Comparison of ENCODE assay signal across 8 cellular contexts in genomic region chr2:54723300-54724149, GRCh38. TPM values are rescaled to one million over a fixed set of nuclear protein-coding genes. Genes with fewer than 3 reads are reported as not detected.
A peak's percentile ranks its signal among the peaks of the same experiment; 100 is the strongest.
DNase-seq lines count a peak whose midpoint lies in the region; TF ChIP-seq lines count a peak whose summit lies in the region.

Gene EML6 (plus strand): TSS chr2:54723662. CDS start chr2:54725062, 1,400 bp downstream.

- TF ChIP-seq CTCF in foreskin fibroblast (IDR thresholded peaks at IDR 0.05; ENCODE audit: low read depth, low read length) (peak; percentile 12), neural crest cell (conservative IDR thresholded peaks at IDR 0.05) (peak; percentile 53)

- no peaks in the 10 kb centered on the region for H3K36me3 ChIP-seq in ES-I3 (ENCODE audit: insufficient read depth, low read length)
- H3K36me3 ChIP-seq in HAP-1 (replicated peaks): no peaks in the 10 kb centered on the region
- no peaks in the 10 kb centered on the region for H3K36me3 ChIP-seq in MG63
- no peaks in the 10 kb centered on the region for H3K36me3 ChIP-seq in stomach smooth muscle (ENCODE audit: control insufficient read depth in 2 of 2, insufficient read depth in 2 of 2, low read length in 2 of 2)

- in situ Hi-C loops in HAP-1 (cut with MboI; ENCODE audit: low sequenced_read_pairs): no loop called here

- H3K4me3 ChIP-seq in HAP-1 (peak within 1 kb of the TSS; percentile 87), MG63 (peak within 1 kb of the TSS; percentile 75), foreskin fibroblast (ENCODE audit: low read depth in 1 of 2, low read length in 2 of 2) (peak within 1 kb of the TSS; percentile 75 to 91), stomach smooth muscle (ENCODE audit: low read length in 2 of 2) (peak within 1 kb of the TSS; percentile 85 to 91)

- peak; percentile 98 to 99 for DNase-seq in HAP-1 (ENCODE audit: low spot score in 2 of 2)
- DNase-seq in MG63: peak; percentile 99
- DNase-seq in SHP77 treated with DMSO at 0.1 percent for 48 hours (lab: John Stamatoyannopoulos, UW): peak; percentile 100
- peak; percentile 97 for DNase-seq in activated gamma-delta T cell treated with anti-CD3 and anti-CD28 coated beads, Interleukin-2, amount 50 U/mL, for 16 hours (ENCODE audit: low read depth)
- peak; percentile 99 to 100 for DNase-seq in foreskin fibroblast
- peak; percentile 93 for DNase-seq in neural crest cell (ENCODE audit: low read depth, low spot score)

- no peaks in the 10 kb centered on the region for H3K9me3 ChIP-seq in ES-I3 (ENCODE audit: control insufficient read depth, insufficient read depth, low read length)
- no peaks in the 10 kb centered on the region for H3K9me3 ChIP-seq in HAP-1
- no peaks in the 10 kb centered on the region for H3K9me3 ChIP-seq in MG63
- no peaks in the 10 kb centered on the region for H3K9me3 ChIP-seq in stomach smooth muscle (ENCODE audit: control insufficient read depth in 2 of 2, low read length in 2 of 2)

- H3K4me1 ChIP-seq in ES-I3 (ENCODE audit: insufficient read depth, low read length) (no peaks in the 10 kb centered on the region), HAP-1 (0 out of 2 replicates have a peak, but pooled peaks cover 3% of the 10 kb centered on the region), stomach smooth muscle (ENCODE audit: control insufficient read depth, insufficient read depth, low read length) (peaks cover 5% of the 10 kb centered on the region)

- peaks cover 57% of the 10 kb centered on the region for H3K27me3 Mint-ChIP-seq in neural crest cell (ENCODE audit: low read depth)

- H3K27me3 ChIP-seq in HAP-1 (ENCODE audit: low read depth): no peaks in the 10 kb centered on the region
- peaks cover 20% of the 10 kb centered on the region for H3K27me3 ChIP-seq in MG63
- H3K27me3 ChIP-seq in stomach smooth muscle (ENCODE audit: control insufficient read depth in 1 of 2, insufficient read depth in 2 of 2, low read length in 2 of 2): peaks cover 4 to 10% of the 10 kb centered on the region in 2 donors

- H3K36me3 Mint-ChIP-seq in neural crest cell (ENCODE audit: low read depth): no peaks in the 10 kb centered on the region

- no peak within 1 kb of the TSS for H3K27ac Mint-ChIP-seq in neural crest cell (ENCODE audit: unreplicated experiment)

- peak within 1 kb of the TSS; percentile 93 for H3K4me3 Mint-ChIP-seq in neural crest cell

- H3K9me3 Mint-ChIP-seq in neural crest cell: no peaks in the 10 kb centered on the region

- H3K9ac ChIP-seq in ES-I3 (ENCODE audit: low read depth, low read length) (peak within 1 kb of the TSS; percentile 80), stomach smooth muscle (ENCODE audit: low read length in 2 of 2) (peak within 1 kb of the TSS; percentile 65 to 72)

- peaks cover 22% of the 10 kb centered on the region for H3K4me1 Mint-ChIP-seq in neural crest cell

- peak within 1 kb of the TSS; percentile 20 for H3K27ac ChIP-seq in stomach smooth muscle (ENCODE audit: low read length)

RNA-seq across cellular contexts. Expression of gene EML6, which starts in this region (rescaled TPM):
- total RNA-seq in MG63 (2014; rRNA removed; shearing (Covaris generic); ENCODE audit: low replicate concordance): 0.52 TPM in 1 of 2 replicates, not detected in the other
- 7.4 and 8.1 TPM in 2 replicates for total RNA-seq in neural crest cell

Comparison
In these comparisons a context has a peak if more than half of its experiments do, and no peak if none do; other contexts are left out.
1. Peak in every context shown above with its lines: DNase-seq, H3K4me3 ChIP-seq and H3K27ac ChIP-seq.
2. Peak in DNase-seq and H3K4me3 ChIP-seq in MG63; RNA of the gene not detected or under 1 TPM.